ENCODE assay signal across 8 cellular contexts in the genomic region with DNA sequence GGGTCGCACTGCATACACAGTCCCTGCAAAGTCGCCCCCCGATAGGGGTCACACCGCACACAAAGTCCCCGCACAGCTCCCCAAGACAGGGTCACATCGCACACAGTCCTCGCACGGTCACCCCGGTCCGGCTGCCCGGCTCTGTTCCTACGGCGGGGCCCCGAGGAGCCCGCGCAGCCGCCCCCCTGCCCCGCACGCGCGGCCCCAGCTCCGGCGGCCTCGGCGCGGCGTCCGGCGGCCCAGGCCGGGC. TPM values are rescaled to one million over a fixed set of nuclear protein-coding genes. Genes with fewer than 3 reads are reported as not detected.
A peak's percentile ranks its signal among the peaks of the same experiment; 100 is the strongest.
DNase-seq lines count a peak whose midpoint lies in the region; ATAC-seq and TF ChIP-seq lines count a peak whose summit lies in the region.

No MANE protein-coding gene starts in this region.

- intact Hi-C loops in breast epithelium (cut with DNase I; ENCODE audit: low total_unique reads) (no loop called here), aorta (cut with DNase I) (loop anchor here (2.0 to 10.0 kb wide), 3 partner anchors 50 to 294 kb away; a partner anchor contains a TSS)

- H2BK120ac ChIP-seq in mesendoderm (ENCODE audit: low read depth, low read length), result peak overlapping the region; percentile 29

- peak overlapping the region; percentile 67 for H3K27ac ChIP-seq in CD4-positive, CD25-positive, alpha-beta regulatory T cell (ENCODE audit: insufficient read depth, low read length, poor library complexity, severe bottlenecking)
- H3K27ac ChIP-seq in breast epithelium (peak overlapping the region; percentile 82 to 96), mesendoderm (ENCODE audit: low read depth, low read length) (peak overlapping the region; percentile 63), aorta (ENCODE audit: low read depth in 1 of 2, low read length in 2 of 2) (peak overlapping the region; percentile 71 to 94)

- no peaks in the 10 kb centered on the region for H3K27me3 ChIP-seq in CD4-positive, CD25-positive, alpha-beta regulatory T cell (ENCODE audit: control insufficient read depth, insufficient read depth, low read length)
- H3K27me3 ChIP-seq in breast epithelium (no peaks in the 10 kb centered on the region), mesendoderm (ENCODE audit: insufficient read depth, low read length, poor library complexity) (no peaks in the 10 kb centered on the region), aorta (ENCODE audit: control insufficient read depth in 1 of 2, insufficient read depth in 2 of 2, low read length in 1 of 2) (no peaks in the 10 kb centered on the region)

- H3K27me3 Mint-ChIP-seq in CD4-positive, CD25-positive, alpha-beta regulatory T cell, result peaks cover 9% of the 10 kb centered on the region

- peaks cover 15% of the 10 kb centered on the region for H3K79me2 ChIP-seq in mesendoderm (ENCODE audit: control insufficient read depth, insufficient read depth, low read length)

- no peak overlapping the region for H4K8ac ChIP-seq in mesendoderm (ENCODE audit: low read depth, low read length)

- peak overlapping the region; percentile 50 for H3K4me2 ChIP-seq in mesendoderm (ENCODE audit: low read length)

- no peak for DNase-seq in CD4-positive, CD25-positive, alpha-beta regulatory T cell
- no peak for DNase-seq in breast epithelium (ENCODE audit: low spot score in 2 of 2)
- no peak for DNase-seq in mesendoderm
- no peak for DNase-seq in aorta
- no peak for DNase-seq in NCI-H1930 (lab: John Stamatoyannopoulos, UW)
- DNase-seq in middle frontal gyrus (ENCODE audit: extremely low spot score, low spot score), result no peak

- H3K9ac ChIP-seq in mesendoderm (ENCODE audit: low read length), result peak overlapping the region; percentile 96

- peak overlapping the region; percentile 96 for H3K18ac ChIP-seq in mesendoderm (ENCODE audit: low read length)

- no CpG with 5 or more reads among the region's 30 CpGs for WGBS in mesendoderm (ENCODE audit: extremely low coverage, insufficient coverage, low lambda C conversion rate)
- WGBS in aorta, 2 donors, result 0 to 2% methylated on average over 30 of the region's 30 CpGs

- TF ChIP-seq CTCF in breast epithelium (IDR thresholded peaks at IDR 0.05), result no peak

- peak overlapping the region; percentile 93 to 97 (median 96) for H3K27ac Mint-ChIP-seq in CD4-positive, CD25-positive, alpha-beta regulatory T cell

- H3K4ac ChIP-seq in mesendoderm (ENCODE audit: low read depth, low read length), result peak overlapping the region; percentile 76

- H3K23ac ChIP-seq in mesendoderm (ENCODE audit: low read length), result peak overlapping the region; percentile 32

- peak; percentile 0 to 2 for ATAC-seq in CD4-positive, CD25-positive, alpha-beta regulatory T cell (ENCODE audit: low read depth in 2 of 2)
- peak; percentile 14 for ATAC-seq in HG03460 (IDR thresholded peaks at IDR 0.05; ENCODE audit: unreplicated experiment)
- ATAC-seq in aorta (ENCODE audit: low FRiP score), result peak; percentile 0
- ATAC-seq in HG02981 (IDR thresholded peaks at IDR 0.05; ENCODE audit: unreplicated experiment), result no peak

- H3K36me3 Mint-ChIP-seq in CD4-positive, CD25-positive, alpha-beta regulatory T cell, result peaks cover 3% of the 10 kb centered on the region

- no peak overlapping the region for H4K5ac ChIP-seq in mesendoderm (ENCODE audit: low read length)

- H3K56ac ChIP-seq in mesendoderm (ENCODE audit: low read length), result peak overlapping the region; percentile 98

- H3K9me3 ChIP-seq in CD4-positive, CD25-positive, alpha-beta regulatory T cell (ENCODE audit: control insufficient read depth in 2 of 2, low read length in 2 of 2), result no peaks in the 10 kb centered on the region
- H3K9me3 ChIP-seq in breast epithelium (no peaks in the 10 kb centered on the region), aorta (ENCODE audit: control insufficient read depth, low read length) (no peaks in the 10 kb centered on the region)

- peaks cover 8% of the 10 kb centered on the region for H3K36me3 ChIP-seq in CD4-positive, CD25-positive, alpha-beta regulatory T cell (ENCODE audit: control insufficient read depth, insufficient read depth, low read length)
- H3K36me3 ChIP-seq in breast epithelium (no peaks in the 10 kb centered on the region), mesendoderm (ENCODE audit: control insufficient read depth, insufficient read depth, low read length) (no peaks in the 10 kb centered on the region), aorta (ENCODE audit: control insufficient read depth in 1 of 2, insufficient read depth in 2 of 2, low read length in 1 of 2) (no peaks in the 10 kb centered on the region)

- H3K4me3 ChIP-seq in CD4-positive, CD25-positive, alpha-beta regulatory T cell (ENCODE audit: low read depth, low read length), result peak overlapping the region; percentile 87
- H3K4me3 ChIP-seq in breast epithelium (peak overlapping the region; percentile 68 to 98 (median 74)), mesendoderm (ENCODE audit: low read length) (peak overlapping the region; percentile 85), aorta (ENCODE audit: low read length in 2 of 2) (peak overlapping the region; percentile 79 to 87)

- TF ChIP-seq POLR2A in breast epithelium (IDR thresholded peaks at IDR 0.05), result no peak

- H3K4me1 Mint-ChIP-seq in CD4-positive, CD25-positive, alpha-beta regulatory T cell, result peaks cover 29 to 49% (median 41%) of the 10 kb centered on the region in 4 donors

- H2BK15ac ChIP-seq in mesendoderm (replicated peaks; ENCODE audit: low read depth), result no peak overlapping the region

- H3K4me1 ChIP-seq in CD4-positive, CD25-positive, alpha-beta regulatory T cell (ENCODE audit: control insufficient read depth, insufficient read depth, low read length, poor library complexity, severe bottlenecking), result peaks cover 28% of the 10 kb centered on the region
- H3K4me1 ChIP-seq in breast epithelium (peaks cover 0 to 8% of the 10 kb centered on the region in 2 donors), mesendoderm (ENCODE audit: control insufficient read depth, low read depth, low read length) (peaks cover 5% of the 10 kb centered on the region), aorta (ENCODE audit: control insufficient read depth in 1 of 2, insufficient read depth in 2 of 2, low read length in 2 of 2) (peaks cover 0 to 3% of the 10 kb centered on the region in 2 donors)

- H3K79me1 ChIP-seq in mesendoderm (ENCODE audit: low read length), result peaks cover 18% of the 10 kb centered on the region

- H3K9me3 Mint-ChIP-seq in CD4-positive, CD25-positive, alpha-beta regulatory T cell, result peaks cover 0 to 3% (median 0%) of the 10 kb centered on the region in 7 donors

- H2BK5ac ChIP-seq in mesendoderm (ENCODE audit: low read length), result no peak overlapping the region

- H2AK5ac ChIP-seq in mesendoderm (ENCODE audit: low read length), result no peak overlapping the region

- peak overlapping the region; percentile 95 to 99 (median 97) for H3K4me3 Mint-ChIP-seq in CD4-positive, CD25-positive, alpha-beta regulatory T cell

RNA-seq across cellular contexts. Expression of a gene that starts 0.3 kb away (rescaled TPM):
- 32.5 TPM for total RNA-seq in CD4-positive, CD25-positive, alpha-beta regulatory T cell
- polyA plus RNA-seq in CD4-positive, CD25-positive, alpha-beta regulatory T cell, result 1 to 10 TPM; 5.7 to 8.2 (median 6.9) TPM
- 10 to 100 TPM; 13.3 to 15.4 (median 13.8) TPM for total RNA-seq in breast epithelium
- polyA plus RNA-seq in mesendoderm (2013, experiment 1 of 2), result 7.0 TPM
- polyA plus RNA-seq in mesendoderm (2013, experiment 2 of 2), result 7.5 TPM
- total RNA-seq in aorta, result 10 to 100 TPM; 60.4 to 61.6 TPM
- polyA plus RNA-seq in aorta, result 10 to 100 TPM in 1 of 2 donors, 1 to 10 TPM in 1; 5.3 to 10.0 TPM

RNA-seq across cellular contexts. Expression of a gene that starts 22.8 kb away (rescaled TPM):
- total RNA-seq in CD4-positive, CD25-positive, alpha-beta regulatory T cell, result not detected
- not detected for polyA plus RNA-seq in CD4-positive, CD25-positive, alpha-beta regulatory T cell
- not detected for total RNA-seq in breast epithelium
- polyA plus RNA-seq in mesendoderm (2013, experiment 1 of 2), result not detected
- polyA plus RNA-seq in mesendoderm (2013, experiment 2 of 2), result not detected
- total RNA-seq in aorta, result not detected
- not detected for polyA plus RNA-seq in aorta
